ENCODE assay signal across 8 cellular contexts in genomic region chr4:183407128-183407585, GRCh38. TPM values are rescaled to one million over a fixed set of nuclear protein-coding genes. Genes with fewer than 3 reads are reported as not detected.
A peak's percentile ranks its signal among the peaks of the same experiment; 100 is the strongest.
DNase-seq lines count a peak whose midpoint lies in the region; ATAC-seq and TF ChIP-seq lines count a peak whose summit lies in the region.

No MANE protein-coding gene starts in this region.

- peak; percentile 32 for TF ChIP-seq POLR2A in GM19099 (IDR thresholded peaks at IDR 0.05; ENCODE audit: extremely low read depth, insufficient read length, low read depth)

- peaks cover 0 to 7% of the 10 kb centered on the region in 2 donors for H3K4me1 ChIP-seq in left lung

- ATAC-seq in HG03354 (IDR thresholded peaks at IDR 0.05; ENCODE audit: poor library complexity, severe bottlenecking, unreplicated experiment) (peak; percentile 79), left lung (peak; percentile 98)

- H3K9me3 ChIP-seq in left lung = no peaks in the 10 kb centered on the region

- intact Hi-C loops in left lung (cut with DNase I) = no loop called here

- H3K27ac ChIP-seq in coronary artery = peak overlapping the region; percentile 2 to 56
- peak overlapping the region; percentile 27 to 53 for H3K27ac ChIP-seq in left lung

- H3K4me3 ChIP-seq in coronary artery (peak overlapping the region; percentile 72), left lung (peak overlapping the region; percentile 9 to 28)

- TF ChIP-seq CTCF in coronary artery (IDR thresholded peaks at IDR 0.05) (peak; percentile 84), left lung (IDR thresholded peaks at IDR 0.05) (peak; percentile 96 to 99)

- no peaks in the 10 kb centered on the region for H3K36me3 ChIP-seq in left lung

- no peaks in the 10 kb centered on the region for H3K27me3 ChIP-seq in left lung

- DNase-seq in Ammon's horn (ENCODE audit: low spot score) (peak; percentile 92), NCI-H510A treated with DMSO at 0.1 percent for 48 hours (lab: John Stamatoyannopoulos, UW) (peak; percentile 42), coronary artery (ENCODE audit: low spot score) (peak; percentile 82), left lung (peak; percentile 85 to 98)
- DNase-seq in activated CD4-positive, alpha-beta T cell treated with anti-CD3 and anti-CD28 coated beads for 48 hours = peak; percentile 94
- DNase-seq in stimulated activated CD4-positive, alpha-beta T cell treated with anti-CD3 and anti-CD28 coated beads, Interleukin-4, amount 100 ng/mL, for 1 hour = peak; percentile 92

RNA-seq across cellular contexts. Expression of gene CDKN2AIP, which starts 37.3 kb away (rescaled TPM):
- total RNA-seq in left lung = 10 to 100 TPM; 10.1 to 14.4 TPM

Comparison
In these comparisons a context has a peak if more than half of its experiments do, and no peak if none do; other contexts are left out.
1. Peak in every context shown above with its lines: DNase-seq, ATAC-seq, H3K4me3 ChIP-seq and H3K27ac ChIP-seq.
2. DNase-seq: peak in every context shown above with its lines; median percentile 94 in activated CD4-positive, alpha-beta T cell treated with anti-CD3 and anti-CD28 coated beads for 48 hours; 92 in Ammon's horn; 92 in stimulated activated CD4-positive, alpha-beta T cell treated with anti-CD3 and anti-CD28 coated beads, Interleukin-4, amount 100 ng/mL, for 1 hour; 92 in left lung; 82 in coronary artery; 42 in NCI-H510A treated with DMSO at 0.1 percent for 48 hours.